26 cellular contexts compared by ENCODE assay signal in genomic region chr6:101700655-101701054, GRCh38.
"Had no signal": no experiment of that assay in that cellular context is flagged by ENCODE, and none has a peak within 500 bp of the region (broad histone marks: within the 10 kb centered on the region; RNA-seq: fewer than 3 reads in every experiment).

No MANE protein-coding gene starts in this region.

- H3K4me1 ChIP-seq: Peyer's patch had no signal

- H3K4me3 ChIP-seq: cardiac muscle cell, Peyer's patch had no signal

- H3K4me1 Mint-ChIP-seq: activated CD4-positive, alpha-beta T cell treated with anti-CD3 and anti-CD28 coated beads for 36 hours; activated naive CD4-positive, alpha-beta T cell treated with anti-CD3 and anti-CD28 coated beads, Interleukin-2, amount 10 ng/mL, durations not matched to agents 7 days and 5 days; activated naive CD8-positive, alpha-beta T cell treated with anti-CD3 and anti-CD28 coated beads for 36 hours had no signal

- H3K9me3 Mint-ChIP-seq: activated CD8-positive, alpha-beta T cell treated with anti-CD3 and anti-CD28 coated beads for 36 hours; activated naive CD8-positive, alpha-beta T cell treated with anti-CD3 and anti-CD28 coated beads for 36 hours; activated T-helper 2 cell treated with anti-CD3 and anti-CD28 coated beads, Interferon-gamma antibody, Interleukin-2, Interleukin-4, amounts not matched to agents 10 μg/mL and 5 μg/mL and 100 μg/mL, durations not matched to agents 14 hours and 24 hours and 36 hours had no signal

- H3K27me3 ChIP-seq: brain microvascular endothelial cell, cardiac muscle cell, Peyer's patch had no signal

- DNase-seq: activated CD4-positive, alpha-beta T cell treated with anti-CD3 and anti-CD28 coated beads for 36 hours; activated CD4-positive, alpha-beta T cell treated with anti-CD3 and anti-CD28 coated beads, Interleukin-2, amount 50 U/mL, for 1 hour; activated CD4-positive, CD25-positive, alpha-beta regulatory T cell; activated CD8-positive, alpha-beta memory T cell treated with anti-CD3 and anti-CD28 coated beads, Interleukin-2, amount 50 U/mL, for 4 hours; activated CD8-positive, alpha-beta T cell treated with anti-CD3 and anti-CD28 coated beads for 36 hours; activated gamma-delta T cell treated with Interleukin-2 at 50 U/mL for 16 hours; activated naive CD4-positive, alpha-beta T cell treated with anti-CD3 and anti-CD28 coated beads, Interleukin-2, amount 10 ng/mL, durations not matched to agents 7 days and 5 days; activated naive CD8-positive, alpha-beta T cell treated with anti-CD3 and anti-CD28 coated beads for 36 hours; activated T-cell treated with anti-CD3 and anti-CD28 coated beads, Interleukin-2, amount 50 U/mL, for 72 hours; brain microvascular endothelial cell; cerebellar nuclear complex; Kasumi-1; NCI-H146; NCI-H187 treated with DMSO at 0.1 percent for 48 hours; NCI-H2081 treated with DMSO at 0.1 percent for 48 hours; NCI-H345; NCI-H510A; NCI-H526 treated with DMSO at 0.1 percent for 48 hours; NK-92 treated with Interleukin-12 subunit alpha and Interleukin-12 subunit beta, amount 100 ng/mL, for 24 hours; Peyer's patch; Right ventricle myocardium superior; T-helper 2 cell; T1000 had no signal

- ATAC-seq: activated CD4-positive, alpha-beta T cell treated with anti-CD3 and anti-CD28 coated beads for 36 hours; activated CD8-positive, alpha-beta T cell treated with anti-CD3 and anti-CD28 coated beads for 36 hours; activated T-cell treated with anti-CD3 and anti-CD28 coated beads, Interleukin-2, amount 50 U/mL, for 72 hours had no signal

- H3K27ac ChIP-seq: brain microvascular endothelial cell, cardiac muscle cell, Peyer's patch, RWPE1 had no signal

- H3K27me3 Mint-ChIP-seq: activated CD4-positive, alpha-beta T cell treated with anti-CD3 and anti-CD28 coated beads for 36 hours; activated CD8-positive, alpha-beta T cell treated with anti-CD3 and anti-CD28 coated beads for 36 hours; activated naive CD4-positive, alpha-beta T cell treated with anti-CD3 and anti-CD28 coated beads, Interleukin-2, amount 10 ng/mL, durations not matched to agents 7 days and 5 days; activated naive CD8-positive, alpha-beta T cell treated with anti-CD3 and anti-CD28 coated beads for 36 hours had no signal

- H3K36me3 Mint-ChIP-seq: activated naive CD4-positive, alpha-beta T cell treated with anti-CD3 and anti-CD28 coated beads, Interleukin-2, amount 10 ng/mL, durations not matched to agents 7 days and 5 days; activated naive CD8-positive, alpha-beta T cell treated with anti-CD3 and anti-CD28 coated beads for 36 hours had no signal

- H3K27ac Mint-ChIP-seq: activated CD4-positive, alpha-beta T cell treated with anti-CD3 and anti-CD28 coated beads for 36 hours; activated CD8-positive, alpha-beta T cell treated with anti-CD3 and anti-CD28 coated beads for 36 hours; activated naive CD4-positive, alpha-beta T cell treated with anti-CD3 and anti-CD28 coated beads, Interleukin-2, amount 10 ng/mL, durations not matched to agents 7 days and 5 days; activated naive CD8-positive, alpha-beta T cell treated with anti-CD3 and anti-CD28 coated beads for 36 hours; activated T-cell treated with anti-CD3 and anti-CD28 coated beads, Interleukin-2, amount 50 U/mL, for 72 hours; activated T-helper 2 cell treated with anti-CD3 and anti-CD28 coated beads, Interferon-gamma antibody, Interleukin-2, Interleukin-4, amounts not matched to agents 10 μg/mL and 5 μg/mL and 100 μg/mL, durations not matched to agents 14 hours and 24 hours and 36 hours had no signal

- H3K4me3 Mint-ChIP-seq: activated CD4-positive, alpha-beta T cell treated with anti-CD3 and anti-CD28 coated beads for 36 hours; activated CD8-positive, alpha-beta T cell treated with anti-CD3 and anti-CD28 coated beads for 36 hours; activated naive CD4-positive, alpha-beta T cell treated with anti-CD3 and anti-CD28 coated beads, Interleukin-2, amount 10 ng/mL, durations not matched to agents 7 days and 5 days; activated naive CD8-positive, alpha-beta T cell treated with anti-CD3 and anti-CD28 coated beads for 36 hours; activated T-cell treated with anti-CD3 and anti-CD28 coated beads, Interleukin-2, amount 50 U/mL, for 72 hours had no signal

- H3K36me3 ChIP-seq: brain microvascular endothelial cell, cardiac muscle cell, Peyer's patch had no signal
